15 cellular contexts compared by ENCODE assay signal in the genomic region with DNA sequence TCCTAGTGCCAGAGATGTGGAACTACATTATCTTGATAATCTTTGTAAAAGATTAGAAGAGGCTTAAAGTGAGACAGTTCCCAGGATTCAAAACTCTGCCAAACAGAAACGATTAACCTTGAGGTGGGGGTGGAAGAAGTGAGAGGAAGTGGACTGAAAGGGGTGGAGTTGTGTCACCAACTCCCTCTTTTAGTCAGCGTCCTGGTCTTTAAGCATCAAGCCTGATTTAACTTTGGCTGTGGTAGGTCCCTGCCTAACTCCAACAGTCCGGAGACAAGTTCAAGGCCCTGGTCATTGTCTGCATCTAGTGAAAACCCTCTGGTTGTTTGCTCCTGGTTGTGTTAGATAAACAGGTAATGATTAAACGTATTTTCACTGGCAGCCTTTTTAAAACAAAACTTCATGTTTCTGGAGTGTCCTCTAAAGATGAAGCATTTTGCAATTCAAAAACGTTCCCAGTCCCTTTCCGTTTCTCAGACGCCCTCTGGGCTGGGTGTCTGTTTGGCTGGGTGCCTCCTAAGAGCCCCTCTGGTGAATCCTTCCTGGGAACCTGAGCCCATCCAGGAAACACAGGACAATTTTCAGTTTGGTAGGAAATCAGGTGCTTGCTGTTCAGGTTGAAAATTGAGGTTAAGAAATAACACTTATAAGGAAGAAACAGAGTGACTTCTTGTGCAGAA.
DNase-seq lines count a peak whose midpoint lies in the region; ATAC-seq and TF ChIP-seq lines count a peak whose summit lies in the region.
"Had no signal": no experiment of that assay in that cellular context is flagged by ENCODE, and none has a peak within 500 bp of the region (broad histone marks: within the 10 kb centered on the region; RNA-seq: fewer than 3 reads in every experiment).

No MANE protein-coding gene starts in this region.

- WGBS in SK-N-SH (ENCODE audit: low lambda C conversion rate), result 29% methylated on average over 7 of the region's 7 CpGs

- no peaks in the 10 kb centered on the region for H3K36me3 ChIP-seq in SK-N-SH (replicated peaks in 1 of 2; ENCODE audit: control insufficient read depth in 1 of 2, insufficient read depth in 2 of 2, low read length in 1 of 2)

- no peak for TF ChIP-seq EP300 in SK-N-SH (IDR thresholded peaks at IDR 0.05; ENCODE audit: borderline replicate concordance in 1 of 2, low read depth in 1 of 2, low read length in 1 of 2)

- CTCF ChIA-PET in SK-N-SH (lab: Yijun Ruan, JAX), result interaction anchor here (2.3 kb wide), 1 partner anchor 81 kb away, joined by 9 read pairs; no protein-coding TSS in a partner anchor

- H4K20me1 ChIP-seq in SK-N-SH (ENCODE audit: insufficient read depth), result no peaks in the 10 kb centered on the region

- H3K4me1 ChIP-seq in SK-N-SH (ENCODE audit: control insufficient read depth in 1 of 2, insufficient read depth in 2 of 2, low read depth in 1 of 2, low read length in 1 of 2), result peaks cover 0 to 12% of the 10 kb centered on the region in 2 experiments; a peak in 3 of 4 replicates

- no peak overlapping the region for H3K9ac ChIP-seq in SK-N-SH

- no peak overlapping the region for H3K4me2 ChIP-seq in SK-N-SH

- H3K36me3 Mint-ChIP-seq in activated T-cell treated with anti-CD3 and anti-CD28 coated beads, Interleukin-2, amount 50 U/mL, for 4 hours (ENCODE audit: insufficient read depth), result no peaks in the 10 kb centered on the region
- H3K36me3 Mint-ChIP-seq: naive thymus-derived CD8-positive, alpha-beta T cell had no signal

- H3K9me3 Mint-ChIP-seq in activated T-cell treated with anti-CD3 and anti-CD28 coated beads, Interleukin-2, amount 50 U/mL, for 4 hours, result no peaks in the 10 kb centered on the region
- peaks cover 0 to 3% of the 10 kb centered on the region in 2 donors for H3K9me3 Mint-ChIP-seq in stimulated activated naive CD8-positive, alpha-beta T cell treated with anti-CD3 and anti-CD28 coated beads, Interleukin-15, amount 100 ng/mL, for 72 hours
- H3K9me3 Mint-ChIP-seq: activated CD4-positive, alpha-beta T cell treated with anti-CD3 and anti-CD28 coated beads, Interleukin-2, amount 10 ng/mL, durations not matched to agents 24 days and 14 days; naive thymus-derived CD8-positive, alpha-beta T cell had no signal

- H3K79me2 ChIP-seq in SK-N-SH (ENCODE audit: insufficient read depth), result no peaks in the 10 kb centered on the region

- no peaks in the 10 kb centered on the region for H3K9me2 ChIP-seq in SK-N-SH

- peaks cover 2% of the 10 kb centered on the region for H3K27me3 Mint-ChIP-seq in activated T-cell treated with anti-CD3 and anti-CD28 coated beads, Interleukin-2, amount 50 U/mL, for 4 hours (ENCODE audit: low read depth)
- peaks cover 25% of the 10 kb centered on the region for H3K27me3 Mint-ChIP-seq in stimulated activated naive CD8-positive, alpha-beta T cell treated with anti-CD3 and anti-CD28 coated beads, Interleukin-15, amount 100 ng/mL, for 72 hours

- ATAC-seq in activated T-cell treated with anti-CD3 and anti-CD28 coated beads, Interleukin-2, amount 50 U/mL, for 4 hours, result peak; percentile 69 to 73
- ATAC-seq in stimulated activated naive CD8-positive, alpha-beta T cell treated with anti-CD3 and anti-CD28 coated beads, Interleukin-15, amount 100 ng/mL, for 72 hours, result peak; percentile 88
- ATAC-seq: HCT116; naive thymus-derived CD8-positive, alpha-beta T cell had no signal

- no peaks in the 10 kb centered on the region for H3K9me3 ChIP-seq in SK-N-SH

- H3F3A ChIP-seq in SK-N-SH (replicated peaks; ENCODE audit: insufficient read depth), result no peaks in the 10 kb centered on the region

- H2AFZ ChIP-seq in SK-N-SH (ENCODE audit: low read depth), result no peak overlapping the region

- H3K4me3 Mint-ChIP-seq in activated T-cell treated with anti-CD3 and anti-CD28 coated beads, Interleukin-2, amount 50 U/mL, for 4 hours, result no peak overlapping the region
- H3K4me3 Mint-ChIP-seq in stimulated activated naive CD8-positive, alpha-beta T cell treated with anti-CD3 and anti-CD28 coated beads, Interleukin-15, amount 100 ng/mL, for 72 hours, result no peak overlapping the region
- H3K4me3 Mint-ChIP-seq: activated CD4-positive, alpha-beta T cell treated with anti-CD3 and anti-CD28 coated beads, Interleukin-2, amount 10 ng/mL, durations not matched to agents 24 days and 14 days; naive thymus-derived CD8-positive, alpha-beta T cell had no signal

- TF ChIP-seq CTCF in SK-N-SH (IDR thresholded peaks at IDR 0.05) (no peak), fibroblast of the aortic adventitia (IDR thresholded peaks at IDR 0.05; ENCODE audit: insufficient read depth, low read length) (no peak)

- H3K4me3 ChIP-seq in SK-N-SH (ENCODE audit: low read depth in 2 of 2, low read length in 1 of 2), result no peak overlapping the region
- no peak overlapping the region for H3K4me3 ChIP-seq in fibroblast of the aortic adventitia (ENCODE audit: low read depth, low read length)

- H3K27ac ChIP-seq in SK-N-SH (ENCODE audit: low read depth in 2 of 2, low read length in 1 of 2), result no peak overlapping the region; a peak in 1 of 4 replicates
- H3K27ac ChIP-seq: RWPE1 had no signal

- no peaks in the 10 kb centered on the region; the same call in 1 of the 2 replicates for H3K27me3 ChIP-seq in SK-N-SH (ENCODE audit: insufficient read depth)

- TF ChIP-seq RAD21 in SK-N-SH (IDR thresholded peaks at IDR 0.05; ENCODE audit: low read length), result no peak

- peaks cover 20% of the 10 kb centered on the region for H3K4me1 Mint-ChIP-seq in activated T-cell treated with anti-CD3 and anti-CD28 coated beads, Interleukin-2, amount 50 U/mL, for 4 hours (ENCODE audit: low read depth)
- peaks cover 16% of the 10 kb centered on the region for H3K4me1 Mint-ChIP-seq in stimulated activated naive CD8-positive, alpha-beta T cell treated with anti-CD3 and anti-CD28 coated beads, Interleukin-15, amount 100 ng/mL, for 72 hours

- H3K27ac Mint-ChIP-seq in stimulated activated naive CD8-positive, alpha-beta T cell treated with anti-CD3 and anti-CD28 coated beads, Interleukin-15, amount 100 ng/mL, for 72 hours, result peak overlapping the region in 1 of 2 donors; percentile 68
- H3K27ac Mint-ChIP-seq: activated CD4-positive, alpha-beta T cell treated with anti-CD3 and anti-CD28 coated beads, Interleukin-2, amount 10 ng/mL, durations not matched to agents 24 days and 14 days had no signal

- POLR2A ChIA-PET in SK-N-SH (lab: Yijun Ruan, JAX), result no interaction called here

- DNase-seq in activated T-cell treated with anti-CD3 and anti-CD28 coated beads, Interleukin-2, amount 50 U/mL, for 4 hours, result no peak
- no peak for DNase-seq in activated T-cell treated with anti-CD3 and anti-CD28 coated beads, Interleukin-2, amount 50 U/mL, for 48 hours
- DNase-seq in SK-N-SH (peak; percentile 49), fibroblast of the aortic adventitia (ENCODE audit: low read depth) (peak; percentile 70), glomerular visceral epithelial cell (ENCODE audit: extremely low spot score) (no peak), NCI-H2171 (lab: John Stamatoyannopoulos, UW) (no peak), NCI-H1417 treated with DMSO at 0.1 percent for 48 hours (lab: John Stamatoyannopoulos, UW) (no peak)
- peak in 1 of 2 donors; percentile 19 for DNase-seq in stimulated activated naive CD8-positive, alpha-beta T cell treated with anti-CD3 and anti-CD28 coated beads, Interleukin-15, amount 100 ng/mL, for 72 hours
- DNase-seq: activated CD4-positive, alpha-beta T cell treated with anti-CD3 and anti-CD28 coated beads, Interleukin-2, amount 10 ng/mL, durations not matched to agents 24 days and 14 days; amniotic stem cell; GDM1; naive thymus-derived CD8-positive, alpha-beta T cell; NCI-H1694 had no signal

TF ChIP-seq in SK-N-SH, 30 proteins besides CTCF, POLR2A, EP300 and RAD21:
- TF ChIP-seq GATA2 (CRISPR knock-in tag; IDR thresholded peaks at IDR 0.05) (peak; percentile 22; the same call in 1 of the 2 replicates), CHD2 (IDR thresholded peaks at IDR 0.05; ENCODE audit: low read length, partially characterized antibody) (no peak), RCOR1 (IDR thresholded peaks at IDR 0.05; ENCODE audit: low read length) (peak; percentile 15; the same call in 1 of the 2 replicates)

Comparison
In these comparisons a context has a peak if more than half of its experiments do, and no peak if none do; other contexts are left out.
1. DNase-seq: peak in SK-N-SH (single experiment) and fibroblast of the aortic adventitia (single experiment); none in activated T-cell treated with anti-CD3 and anti-CD28 coated beads, Interleukin-2, amount 50 U/mL, for 4 hours (single experiment), activated T-cell treated with anti-CD3 and anti-CD28 coated beads, Interleukin-2, amount 50 U/mL, for 48 hours (0 of 2), glomerular visceral epithelial cell (single experiment), NCI-H2171 (single experiment) and NCI-H1417 treated with DMSO at 0.1 percent for 48 hours (single experiment).